In the genomic region with DNA sequence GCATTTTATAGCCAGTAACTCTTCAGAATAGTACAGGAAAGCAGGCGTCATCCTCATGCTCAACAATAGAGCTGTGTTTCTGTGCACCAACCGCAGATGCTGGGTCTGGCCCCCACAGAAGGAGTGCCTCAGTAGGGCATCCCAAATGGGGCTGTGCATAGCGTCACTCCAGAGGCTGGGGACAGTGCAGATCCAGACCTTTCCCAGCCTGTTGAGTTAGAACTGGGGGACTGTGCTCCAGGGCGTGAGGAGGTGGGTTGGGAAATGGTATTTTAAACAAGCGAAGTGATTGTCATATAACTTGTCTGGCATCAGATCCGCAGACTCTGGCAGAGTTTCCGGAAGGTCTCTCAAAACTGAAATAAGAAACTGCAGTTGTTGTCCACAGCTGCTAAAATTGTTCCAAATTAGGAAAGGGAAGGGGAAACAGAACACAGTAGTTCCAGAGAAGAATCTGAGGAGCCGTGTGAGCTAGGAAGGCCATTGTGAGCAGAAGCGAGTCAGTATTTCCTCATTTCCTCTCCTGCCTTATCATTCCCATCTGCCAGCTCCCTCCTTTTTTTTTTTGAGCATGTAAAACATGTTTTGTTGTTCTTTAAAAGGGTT, we compare ENCODE assay signal across 11 cellular contexts. TPM values are rescaled to one million over a fixed set of nuclear protein-coding genes. Genes with fewer than 3 reads are reported as not detected.
DNase-seq lines count a peak whose midpoint lies in the region; ATAC-seq and TF ChIP-seq lines count a peak whose summit lies in the region.
"Had no signal": no experiment of that assay in that cellular context is flagged by ENCODE, and none has a peak within 500 bp of the region (broad histone marks: within the 10 kb centered on the region; RNA-seq: fewer than 3 reads in every experiment).

No MANE protein-coding gene starts in this region.

- H3K4me3 Mint-ChIP-seq in endothelial cell (ENCODE audit: unreplicated experiment), result no peak overlapping the region
- H3K4me3 Mint-ChIP-seq: activated CD8-positive, alpha-beta memory T cell treated with anti-CD3 and anti-CD28 coated beads, Interleukin-2, amount 10 ng/mL, durations not matched to agents 7 days and 5 days had no signal

- peaks cover 19% of the 10 kb centered on the region for H3K36me3 Mint-ChIP-seq in endothelial cell (ENCODE audit: low read depth, unreplicated experiment)

- H3K27me3 Mint-ChIP-seq in endothelial cell (ENCODE audit: unreplicated experiment), result peaks cover 8% of the 10 kb centered on the region

- no peak for TF ChIP-seq CTCF in endothelial cell (IDR thresholded peaks at IDR 0.05; ENCODE audit: unreplicated experiment)
- TF ChIP-seq CTCF in lower lobe of right lung (IDR thresholded peaks at IDR 0.05), result no peak

- DNase-seq in NCI-H526 treated with DMSO at 0.1 percent for 48 hours (lab: John Stamatoyannopoulos, UW), result peak; percentile 66
- peak; percentile 39 for DNase-seq in endothelial cell (ENCODE audit: low spot score)
- DNase-seq in lower lobe of right lung, result no peak
- DNase-seq in substantia nigra (lab: John Stamatoyannopoulos, UW), result peak in 47 of 49 donors; percentile 23 to 89 (median 62)
- DNase-seq in DMS153 treated with DMSO at 0.1 percent for 48 hours (lab: John Stamatoyannopoulos, UW; ENCODE audit: unreplicated experiment), result no peak
- no peak for DNase-seq in DMS153 (lab: John Stamatoyannopoulos, UW)
- DNase-seq: activated CD8-positive, alpha-beta memory T cell treated with anti-CD3 and anti-CD28 coated beads, Interleukin-2, amount 10 ng/mL, durations not matched to agents 7 days and 5 days; H7 had no signal

- peak overlapping the region; percentile 21 for H3K4me3 ChIP-seq in lower lobe of right lung
- H3K4me3 ChIP-seq: K562 had no signal

- H3K36me3 ChIP-seq in lower lobe of right lung, result no peaks in the 10 kb centered on the region

- peak overlapping the region; percentile 99 for H3K27ac Mint-ChIP-seq in endothelial cell (ENCODE audit: unreplicated experiment)
- H3K27ac Mint-ChIP-seq: activated CD8-positive, alpha-beta memory T cell treated with anti-CD3 and anti-CD28 coated beads, Interleukin-2, amount 10 ng/mL, durations not matched to agents 7 days and 5 days had no signal

- H3K9me3 ChIP-seq in lower lobe of right lung, result no peaks in the 10 kb centered on the region

- intact Hi-C loops in lower lobe of right lung (cut with DNase I), result no loop called here

- peaks cover 11% of the 10 kb centered on the region for H3K27me3 ChIP-seq in lower lobe of right lung (ENCODE audit: low read depth)

- H3K9me3 Mint-ChIP-seq in endothelial cell (ENCODE audit: unreplicated experiment), result no peaks in the 10 kb centered on the region

- peaks cover 15% of the 10 kb centered on the region for H3K4me1 ChIP-seq in lower lobe of right lung

- ATAC-seq in lower lobe of right lung (peak in 1 of 2 donors; percentile 60), HG02798 (IDR thresholded peaks at IDR 0.05; ENCODE audit: poor library complexity, unreplicated experiment) (no peak), HG03108 (IDR thresholded peaks at IDR 0.05; ENCODE audit: unreplicated experiment) (no peak)
- ATAC-seq: activated CD8-positive, alpha-beta memory T cell treated with anti-CD3 and anti-CD28 coated beads, Interleukin-2, amount 10 ng/mL, durations not matched to agents 7 days and 5 days; K562 had no signal

- H3K27ac ChIP-seq in lower lobe of right lung (peak overlapping the region; percentile 73), substantia nigra (ENCODE audit: low read depth, low read length, poor library complexity, severe bottlenecking) (peak overlapping the region; percentile 95)

- H3K4me1 Mint-ChIP-seq in endothelial cell (ENCODE audit: unreplicated experiment), result peaks cover 86% of the 10 kb centered on the region

RNA-seq across cellular contexts. Expression of a gene that starts 52.2 kb away (rescaled TPM):
- total RNA-seq in endothelial cell (ENCODE audit: unreplicated experiment) (438 TPM), lower lobe of right lung (32.1 TPM)

Comparison
In these comparisons a context has a peak if more than half of its experiments do, and no peak if none do; other contexts are left out.
1. DNase-seq: peak in NCI-H526 treated with DMSO at 0.1 percent for 48 hours (single experiment), endothelial cell (single experiment) and substantia nigra (47 of 49); none in lower lobe of right lung (single experiment), DMS153 treated with DMSO at 0.1 percent for 48 hours (single experiment) and DMS153 (single experiment).
2. RNA of a gene that starts 52.2 kb away (total RNA-seq): 438 TPM in endothelial cell (single experiment); 32.1 TPM in lower lobe of right lung (single experiment); every median in the first group is over 10 times any median in the second.